ENCODE assay signal across 9 cellular contexts in the genomic region with DNA sequence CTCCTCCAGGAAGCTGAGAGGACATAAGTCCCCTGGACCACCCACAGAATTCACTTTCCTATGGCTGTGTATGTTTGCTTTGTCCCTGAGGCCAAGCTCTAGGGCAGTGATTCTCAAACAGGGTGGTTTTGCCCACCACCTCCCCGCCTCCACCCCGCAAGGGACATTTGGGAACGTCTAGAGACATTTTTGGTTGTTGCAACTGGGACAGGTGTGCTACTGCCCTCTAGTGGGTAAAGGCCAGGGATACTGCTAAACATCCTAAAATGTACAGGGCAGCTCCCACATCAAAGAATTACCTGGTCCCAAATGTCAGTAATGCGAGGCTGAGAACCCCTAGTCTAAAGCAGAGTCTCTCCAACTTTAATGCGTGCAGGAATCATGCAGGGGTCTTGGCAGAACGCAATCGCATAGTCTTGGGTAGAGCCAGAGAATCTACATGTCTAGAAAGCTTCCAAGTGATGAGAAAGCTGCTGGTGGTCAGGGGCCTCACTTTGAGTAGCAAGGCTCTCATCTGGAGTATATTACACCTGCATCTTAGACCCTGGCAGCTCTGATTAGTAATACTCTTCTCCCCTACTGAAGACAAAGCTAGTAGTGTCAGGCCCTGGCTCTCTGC. TPM values are rescaled to one million over a fixed set of nuclear protein-coding genes. Genes with fewer than 3 reads are reported as not detected.
A peak's percentile ranks its signal among the peaks of the same experiment; 100 is the strongest.
DNase-seq lines count a peak whose midpoint lies in the region; ATAC-seq and TF ChIP-seq lines count a peak whose summit lies in the region.
"Had no signal": no experiment of that assay in that cellular context is flagged by ENCODE, and none has a peak within 500 bp of the region (broad histone marks: within the 10 kb centered on the region; RNA-seq: fewer than 3 reads in every experiment).

No MANE protein-coding gene starts in this region.

- H2AFZ ChIP-seq in HCT116 (ENCODE audit: low read depth, low read length, poor library complexity, severe bottlenecking) (no peak overlapping the region), OCI-LY7 (ENCODE audit: low read length) (no peak overlapping the region), fibroblast of lung (ENCODE audit: low read length) (no peak overlapping the region), neuronal stem cell (ENCODE audit: low read length) (peak overlapping the region; percentile 51)

- POLR2A ChIA-PET in HCT116 (lab: Charles Lee), result interaction anchor here (0.9 kb wide), 1 partner anchor 84 kb away, joined by 3 read pairs; no protein-coding TSS in a partner anchor
- POLR2A ChIA-PET in OCI-LY7 (lab: Charles Lee), result interaction anchor here (0.6 to 0.8 kb wide), 3 partner anchors 43 to 673 kb away, joined by 3 to 4 read pairs (median 4); a partner anchor contains a TSS

- H3K9me3 ChIP-seq in CD4-positive, CD25-positive, alpha-beta regulatory T cell (ENCODE audit: control insufficient read depth in 2 of 2, low read length in 2 of 2), result no peaks in the 10 kb centered on the region
- H3K9me3 ChIP-seq in HCT116 (ENCODE audit: control insufficient read depth in 1 of 2, insufficient read depth in 1 of 2, low read depth in 1 of 2, low read length in 2 of 2), result no peaks in the 10 kb centered on the region
- no peaks in the 10 kb centered on the region for H3K9me3 ChIP-seq in OCI-LY7 (ENCODE audit: low read length)
- H3K9me3 ChIP-seq in fibroblast of lung (ENCODE audit: control insufficient read depth, insufficient read depth, low read depth, low read length), result no peaks in the 10 kb centered on the region
- peaks cover 0 to 8% of the 10 kb centered on the region in 2 donors for H3K9me3 ChIP-seq in neuronal stem cell (replicated peaks in 1 of 2; ENCODE audit: control insufficient read depth in 2 of 2, insufficient read depth in 1 of 2, low read depth in 1 of 2, low read length in 2 of 2)

- H3K9me2 ChIP-seq in HCT116 (ENCODE audit: insufficient read depth) (no peaks in the 10 kb centered on the region), OCI-LY7 (ENCODE audit: insufficient read depth, low read length) (no peaks in the 10 kb centered on the region)

- intact Hi-C loops in HCT116 (cut with micrococcal nuclease) (loop anchor here (1.0 kb wide), 2 partner anchors 52 to 85 kb away; no protein-coding TSS in a partner anchor), OCI-LY7 (cut with micrococcal nuclease; ENCODE audit: unreplicated experiment) (loop anchor here (1.0 to 5.0 kb wide), 3 partner anchors 52 to 184 kb away; a partner anchor contains a TSS)

- H3K9ac ChIP-seq in HCT116 (ENCODE audit: low read length), result no peak overlapping the region
- no peak overlapping the region for H3K9ac ChIP-seq in fibroblast of lung (ENCODE audit: insufficient read depth, low read length)
- no peak overlapping the region for H3K9ac ChIP-seq in neuronal stem cell (ENCODE audit: low read depth, low read length, poor library complexity)

- peaks cover 19% of the 10 kb centered on the region for H3K4me1 ChIP-seq in CD4-positive, CD25-positive, alpha-beta regulatory T cell (ENCODE audit: control insufficient read depth, insufficient read depth, low read length, poor library complexity, severe bottlenecking)
- H3K4me1 ChIP-seq in HCT116 (ENCODE audit: control insufficient read depth in 1 of 2, insufficient read depth in 2 of 2, low read length in 2 of 2), result no peaks in the 10 kb centered on the region
- H3K4me1 ChIP-seq in OCI-LY7 (ENCODE audit: insufficient read depth, low read length, poor library complexity, severe bottlenecking), result no peaks in the 10 kb centered on the region
- no peaks in the 10 kb centered on the region for H3K4me1 ChIP-seq in fibroblast of lung (ENCODE audit: control insufficient read depth, extremely low read depth, insufficient read depth, low read length)
- H3K4me1 ChIP-seq in neuronal stem cell (ENCODE audit: control insufficient read depth in 2 of 2, insufficient read depth in 1 of 2, low read depth in 1 of 2, low read length in 2 of 2), result no peaks in the 10 kb centered on the region

- no peaks in the 10 kb centered on the region for H3K36me3 ChIP-seq in CD4-positive, CD25-positive, alpha-beta regulatory T cell (ENCODE audit: control insufficient read depth, insufficient read depth, low read length)
- no peaks in the 10 kb centered on the region for H3K36me3 ChIP-seq in HCT116 (ENCODE audit: control insufficient read depth in 1 of 2, insufficient read depth in 2 of 2, low read length in 2 of 2)
- H3K36me3 ChIP-seq in OCI-LY7 (ENCODE audit: insufficient read depth, low read length), result no peaks in the 10 kb centered on the region
- no peaks in the 10 kb centered on the region for H3K36me3 ChIP-seq in fibroblast of lung (ENCODE audit: control insufficient read depth, insufficient read depth, low read length)
- H3K36me3 ChIP-seq in neuronal stem cell (replicated peaks in 1 of 2; ENCODE audit: control insufficient read depth in 2 of 2, insufficient read depth in 2 of 2, low read length in 2 of 2), result no peaks in the 10 kb centered on the region

- H4K20me1 ChIP-seq in HCT116 (ENCODE audit: insufficient read depth) (no peaks in the 10 kb centered on the region), OCI-LY7 (ENCODE audit: insufficient read depth, low read length) (no peaks in the 10 kb centered on the region; the same call in 1 of the 2 replicates), fibroblast of lung (ENCODE audit: control insufficient read depth, extremely low read depth, insufficient read depth, low read length) (no peaks in the 10 kb centered on the region)

- H2AK5ac ChIP-seq in neuronal stem cell (ENCODE audit: low read depth, low read length), result no peak overlapping the region

- no peak overlapping the region for H2BK12ac ChIP-seq in neuronal stem cell (ENCODE audit: low read length)

- H3K27ac Mint-ChIP-seq in CD4-positive, CD25-positive, alpha-beta regulatory T cell, result peak overlapping the region in 1 of 3 donors; percentile 1
- H3K27ac Mint-ChIP-seq in activated T-cell treated with anti-CD3 and anti-CD28 coated beads, Interleukin-2, amount 50 U/mL, for 24 hours, result no peak overlapping the region

- RAD21 ChIA-PET in HCT116 (lab: Charles Lee; ENCODE audit: low non-redundant PET in 1 of 2, low total read pairs in 2 of 2, uncharacterized antibody in 2 of 2, unreplicated experiment in 2 of 2), result interaction anchor here (0.6 to 2.3 kb wide), 6 partner anchors 47 to 300 kb away, joined by 3 to 12 read pairs (median 4); no protein-coding TSS in a partner anchor

- no peak overlapping the region for H3K27ac ChIP-seq in CD4-positive, CD25-positive, alpha-beta regulatory T cell (ENCODE audit: insufficient read depth, low read length, poor library complexity, severe bottlenecking)
- H3K27ac ChIP-seq in HCT116 (ENCODE audit: low read depth, low read length) (no peak overlapping the region), OCI-LY7 (ENCODE audit: low read depth, low read length, poor library complexity, severe bottlenecking) (no peak overlapping the region), fibroblast of lung (ENCODE audit: insufficient read depth, low read length) (no peak overlapping the region), neuronal stem cell (replicated peaks; ENCODE audit: low read length) (no peak overlapping the region)

- H3K4ac ChIP-seq in neuronal stem cell (ENCODE audit: low read length), result no peak overlapping the region

- CTCF ChIA-PET in HCT116 (lab: Charles Lee) (interaction anchor here (0.6 to 7.6 kb wide), 29 partner anchors 9 to 676 kb away, joined by 3 to 92 read pairs (median 4); no protein-coding TSS in a partner anchor), OCI-LY7 (lab: Charles Lee; ENCODE audit: unreplicated experiment) (interaction anchor here (0.6 to 1.7 kb wide), 4 partner anchors 13 to 239 kb away, joined by 3 to 5 read pairs (median 4); no protein-coding TSS in a partner anchor)

- H2BK120ac ChIP-seq in neuronal stem cell (ENCODE audit: low read depth, low read length), result no peak overlapping the region

- H3K4me1 Mint-ChIP-seq in CD4-positive, CD25-positive, alpha-beta regulatory T cell, result peaks cover 2 to 25% (median 11%) of the 10 kb centered on the region in 4 donors
- peaks cover 15% of the 10 kb centered on the region for H3K4me1 Mint-ChIP-seq in activated T-cell treated with anti-CD3 and anti-CD28 coated beads, Interleukin-2, amount 50 U/mL, for 24 hours (ENCODE audit: low read depth)

- no peaks in the 10 kb centered on the region for H3K79me1 ChIP-seq in neuronal stem cell (ENCODE audit: low read depth, low read length)

- H3K36me3 Mint-ChIP-seq in CD4-positive, CD25-positive, alpha-beta regulatory T cell, result no peaks in the 10 kb centered on the region
- peaks cover 3% of the 10 kb centered on the region for H3K36me3 Mint-ChIP-seq in activated T-cell treated with anti-CD3 and anti-CD28 coated beads, Interleukin-2, amount 50 U/mL, for 24 hours (ENCODE audit: low read depth)

- BruUV-seq in HCT116 (replicated peaks; lab: Mats Ljungman, UMichigan) (no TSS peak), OCI-LY7 (replicated peaks; lab: Mats Ljungman, UMichigan) (no TSS peak)

- no CpG with 5 or more reads among the region's 7 CpGs for WGBS in neuronal stem cell (ENCODE audit: extremely low coverage in 2 of 2, insufficient read length in 2 of 2, insufficient replicate concordance in 1 of 2), 2 donors

- peak; percentile 83 for TF ChIP-seq RAD21 in HCT116 (IDR thresholded peaks at IDR 0.05; ENCODE audit: low read depth)

- H3K4me2 ChIP-seq in HCT116 (ENCODE audit: low read length) (no peak overlapping the region), OCI-LY7 (ENCODE audit: low read length) (no peak overlapping the region), fibroblast of lung (ENCODE audit: extremely low read depth, insufficient read depth, low read length) (no peak overlapping the region), neuronal stem cell (ENCODE audit: insufficient read depth, low read length, poor library complexity, severe bottlenecking) (no peak overlapping the region)

- H3K4me3 Mint-ChIP-seq in CD4-positive, CD25-positive, alpha-beta regulatory T cell, result peak overlapping the region in 2 of 4 donors; percentile 10 to 59
- no peak overlapping the region for H3K4me3 Mint-ChIP-seq in activated T-cell treated with anti-CD3 and anti-CD28 coated beads, Interleukin-2, amount 50 U/mL, for 24 hours

- H3K79me2 ChIP-seq in HCT116 (ENCODE audit: insufficient read depth, low read length), result no peaks in the 10 kb centered on the region
- H3K79me2 ChIP-seq in OCI-LY7 (ENCODE audit: insufficient read depth, low read depth, low read length), result no peaks in the 10 kb centered on the region
- H3K79me2 ChIP-seq in fibroblast of lung (ENCODE audit: control insufficient read depth, insufficient read depth, low read length), result no peaks in the 10 kb centered on the region

- H4K91ac ChIP-seq in neuronal stem cell (ENCODE audit: low read depth, low read length, poor library complexity), result no peak overlapping the region

- no peak for TF ChIP-seq POLR2A in HCT116 (IDR thresholded peaks at IDR 0.05; ENCODE audit: borderline replicate concordance, extremely low read depth, insufficient read depth, insufficient read length)

- H3K9me3 Mint-ChIP-seq in CD4-positive, CD25-positive, alpha-beta regulatory T cell, result no peaks in the 10 kb centered on the region
- H3K9me3 Mint-ChIP-seq in activated T-cell treated with anti-CD3 and anti-CD28 coated beads, Interleukin-2, amount 50 U/mL, for 24 hours, result no peaks in the 10 kb centered on the region

- peaks cover 37% of the 10 kb centered on the region for H3K27me3 Mint-ChIP-seq in CD4-positive, CD25-positive, alpha-beta regulatory T cell
- H3K27me3 Mint-ChIP-seq in activated T-cell treated with anti-CD3 and anti-CD28 coated beads, Interleukin-2, amount 50 U/mL, for 24 hours, result peaks cover 41% of the 10 kb centered on the region

- peaks cover 20% of the 10 kb centered on the region for H3K27me3 ChIP-seq in CD4-positive, CD25-positive, alpha-beta regulatory T cell (ENCODE audit: control insufficient read depth, insufficient read depth, low read length)
- H3K27me3 ChIP-seq in HCT116 (ENCODE audit: insufficient read depth, low read length) (no peaks in the 10 kb centered on the region), fibroblast of lung (ENCODE audit: control insufficient read depth, insufficient read depth, low read length) (peaks cover 11% of the 10 kb centered on the region), neuronal stem cell (ENCODE audit: control insufficient read depth in 3 of 3, insufficient read depth in 3 of 3, low read depth in 1 of 3, low read length in 3 of 3) (peaks cover 4 to 41% (median 41%) of the 10 kb centered on the region in 3 experiments)

- no peak overlapping the region for H3K4me3 ChIP-seq in CD4-positive, CD25-positive, alpha-beta regulatory T cell (ENCODE audit: low read depth, low read length)
- H3K4me3 ChIP-seq in HCT116 (replicated peaks in 1 of 2; ENCODE audit: low read depth in 1 of 2, low read length in 2 of 2) (no peak overlapping the region), OCI-LY7 (ENCODE audit: low read depth, low read length, poor library complexity, severe bottlenecking) (no peak overlapping the region), fibroblast of lung (replicated peaks in 1 of 4; ENCODE audit: control extremely low read depth in 1 of 4, insufficient read depth in 1 of 4, low read depth in 3 of 4, low read length in 4 of 4) (no peak overlapping the region), neuronal stem cell (ENCODE audit: low read length in 2 of 2) (no peak overlapping the region)

- H2BK5ac ChIP-seq in neuronal stem cell (ENCODE audit: low read length), result no peak overlapping the region

- no peak overlapping the region for H3K23ac ChIP-seq in neuronal stem cell (ENCODE audit: low read depth, low read length, poor library complexity)

- H3K18ac ChIP-seq in neuronal stem cell (ENCODE audit: low read length), result no peak overlapping the region

- no peak overlapping the region for H2BK15ac ChIP-seq in neuronal stem cell (ENCODE audit: low read length)

- peak; percentile 34 to 74 (median 61) for DNase-seq in CD4-positive, CD25-positive, alpha-beta regulatory T cell
- peak; percentile 41 for DNase-seq in HCT116 (ENCODE audit: low read depth, low spot score)
- peak; percentile 81 for DNase-seq in OCI-LY7 (ENCODE audit: low spot score)
- DNase-seq in activated T-cell treated with anti-CD3 and anti-CD28 coated beads, Interleukin-2, amount 50 U/mL, for 24 hours, result peak; percentile 65
- DNase-seq in fibroblast of lung (ENCODE audit: low read depth in 2 of 2), result peak; percentile 45 to 72
- peak; percentile 43 for DNase-seq in neuronal stem cell (ENCODE audit: low spot score)
- DNase-seq in ureter (ENCODE audit: low spot score), result peak; percentile 61

- TF ChIP-seq CTCF in HCT116 (IDR thresholded peaks at IDR 0.05 in 2 of 3, conservative IDR thresholded peaks at IDR 0.05 in 1 of 3; ENCODE audit: borderline replicate concordance in 1 of 3, insufficient read depth in 1 of 3, low read depth in 2 of 3, low read length in 2 of 3), result peak; percentile 68 to 81 (median 74)
- peak; percentile 90 for TF ChIP-seq CTCF in OCI-LY7 (conservative IDR thresholded peaks at IDR 0.05; ENCODE audit: low read length)
- peak; percentile 70 to 82 for TF ChIP-seq CTCF in fibroblast of lung (conservative IDR thresholded peaks at IDR 0.05 in 1 of 2, IDR thresholded peaks at IDR 0.05 in 1 of 2; ENCODE audit: low read depth in 1 of 2, low read length in 2 of 2)

- H3K14ac ChIP-seq in neuronal stem cell (ENCODE audit: low read length), result no peak overlapping the region

- no peak overlapping the region for H4K8ac ChIP-seq in neuronal stem cell (ENCODE audit: low read depth, low read length)

- ATAC-seq in CD4-positive, CD25-positive, alpha-beta regulatory T cell (ENCODE audit: low read depth in 2 of 2), result peak; percentile 59 to 62
- peak; percentile 85 for ATAC-seq in HCT116
- no peak for ATAC-seq in HG02970 (IDR thresholded peaks at IDR 0.05; ENCODE audit: low FRiP score, unreplicated experiment)

RNA-seq across cellular contexts. Expression of a gene that starts 5.1 kb away (rescaled TPM):
- total RNA-seq in CD4-positive, CD25-positive, alpha-beta regulatory T cell, result not detected
- polyA plus RNA-seq in CD4-positive, CD25-positive, alpha-beta regulatory T cell, result under 1 TPM; 0.09 to 0.20 (median 0.17) TPM
- total RNA-seq in HCT116 (2021; ENCODE audit: unreplicated experiment) (not detected), OCI-LY7 (2022) (not detected in 2 replicates), fibroblast of lung (0.26 and 0.50 TPM in 2 replicates), ureter (0.86 TPM)
- 0.04 TPM in 1 of 2 replicates, not detected in the other for polyA plus RNA-seq in HCT116 (2012)
- total RNA-seq in OCI-LY7 (2014; rRNA removed; shearing (Covaris generic)), result not detected in 2 replicates
- 0.24 and 0.33 TPM in 2 replicates for polyA plus RNA-seq in fibroblast of lung
- polyA plus RNA-seq in fibroblast of lung (2012), result 0.24 and 0.42 TPM in 2 replicates
- 1.8 TPM in 1 of 2 replicates, not detected in the other for polyA minus RNA-seq in fibroblast of lung (ENCODE audit: low replicate concordance)
- polyA plus RNA-seq in neuronal stem cell (2013, experiment 1 of 2), result 0.13 TPM
- 0.11 TPM for polyA plus RNA-seq in neuronal stem cell (2013, experiment 2 of 2)

RNA-seq across cellular contexts. Expression of a gene that starts 19.1 kb away (rescaled TPM):
- not detected for total RNA-seq in CD4-positive, CD25-positive, alpha-beta regulatory T cell
- not detected for polyA plus RNA-seq in CD4-positive, CD25-positive, alpha-beta regulatory T cell
- total RNA-seq in HCT116 (2021; ENCODE audit: unreplicated experiment), result not detected
- polyA plus RNA-seq in HCT116 (2012), result 0.11 TPM in 1 of 2 replicates, not detected in the other
- not detected in 2 replicates for total RNA-seq in OCI-LY7 (2014; rRNA removed; shearing (Covaris generic))
- total RNA-seq in OCI-LY7 (2022), result not detected in 2 replicates
- not detected in 2 replicates for total RNA-seq in fibroblast of lung
- polyA plus RNA-seq in fibroblast of lung, result not detected in 2 replicates
- polyA plus RNA-seq in fibroblast of lung (2012), result not detected in 2 replicates
- polyA minus RNA-seq in fibroblast of lung (ENCODE audit: low replicate concordance), result not detected in 2 replicates
- not detected for polyA plus RNA-seq in neuronal stem cell (2013, experiment 1 of 2)
- polyA plus RNA-seq in neuronal stem cell (2013, experiment 2 of 2), result not detected
- 0.78 TPM for total RNA-seq in ureter
- total RNA-seq: temporal lobe had no signal

RNA-seq across cellular contexts. Expression of a gene that starts 28.4 kb away (rescaled TPM):
- not detected for total RNA-seq in CD4-positive, CD25-positive, alpha-beta regulatory T cell
- not detected for polyA plus RNA-seq in CD4-positive, CD25-positive, alpha-beta regulatory T cell
- total RNA-seq in HCT116 (2021; ENCODE audit: unreplicated experiment), result not detected
- polyA plus RNA-seq in HCT116 (2012), result not detected in 2 replicates
- not detected in 2 replicates for total RNA-seq in OCI-LY7 (2014; rRNA removed; shearing (Covaris generic))
- total RNA-seq in OCI-LY7 (2022), result not detected in 2 replicates
- not detected in 2 replicates for total RNA-seq in fibroblast of lung
- polyA plus RNA-seq in fibroblast of lung, result not detected in 2 replicates
- not detected in 2 replicates for polyA plus RNA-seq in fibroblast of lung (2012)
- not detected in 2 replicates for polyA minus RNA-seq in fibroblast of lung (ENCODE audit: low replicate concordance)
- polyA plus RNA-seq in neuronal stem cell (2013, experiment 1 of 2), result not detected
- polyA plus RNA-seq in neuronal stem cell (2013, experiment 2 of 2), result not detected
- total RNA-seq in ureter, result not detected
- total RNA-seq: temporal lobe had no signal
